Comparison of ENCODE assay signal across 22 cellular contexts in genomic region chr22:38289583-38290082, GRCh38. TPM values are rescaled to one million over a fixed set of nuclear protein-coding genes. Genes with fewer than 3 reads are reported as not detected.
DNase-seq lines count a peak whose midpoint lies in the region; ATAC-seq and TF ChIP-seq lines count a peak whose summit lies in the region.
"Had no signal": no experiment of that assay in that cellular context is flagged by ENCODE, and none has a peak within 500 bp of the region (broad histone marks: within the 10 kb centered on the region; RNA-seq: fewer than 3 reads in every experiment).

No MANE protein-coding gene starts in this region.

- H3K27me3 ChIP-seq in RWPE2 (ENCODE audit: insufficient read depth, poor library complexity, severe bottlenecking): no peaks in the 10 kb centered on the region
- H3K27me3 ChIP-seq in liver (ENCODE audit: control insufficient read depth in 4 of 4, insufficient read depth in 4 of 4, low read length in 3 of 4): no peaks in the 10 kb centered on the region
- no peaks in the 10 kb centered on the region for H3K27me3 ChIP-seq in subcutaneous abdominal adipose tissue (ENCODE audit: control insufficient read depth in 5 of 5, insufficient read depth in 4 of 5, low read length in 5 of 5)
- H3K27me3 ChIP-seq: BLaER1 had no signal

- ATAC-seq in RWPE2 (ENCODE audit: low read depth): 0 out of 3 replicates have a peak, but pooled peaks have one; percentile 6
- ATAC-seq: T-cell had no signal

- H3K4me3 ChIP-seq in RWPE2 (ENCODE audit: severe bottlenecking): no peak overlapping the region
- no peak overlapping the region for H3K4me3 ChIP-seq in liver (ENCODE audit: low read depth in 1 of 3, low read length in 3 of 3)
- no peak overlapping the region for H3K4me3 ChIP-seq in subcutaneous abdominal adipose tissue (ENCODE audit: low read depth in 1 of 5, low read length in 5 of 5)
- H3K4me3 ChIP-seq: BLaER1 had no signal

- peaks cover 59% of the 10 kb centered on the region for H3K36me3 ChIP-seq in RWPE2 (ENCODE audit: low read depth)
- peaks cover 0 to 5% (median 2%) of the 10 kb centered on the region in 4 donors for H3K36me3 ChIP-seq in liver (ENCODE audit: control insufficient read depth in 4 of 4, insufficient read depth in 3 of 4, low read depth in 1 of 4, low read length in 3 of 4)
- peaks cover 0 to 43% (median 34%) of the 10 kb centered on the region in 5 donors for H3K36me3 ChIP-seq in subcutaneous abdominal adipose tissue (ENCODE audit: control insufficient read depth in 5 of 5, insufficient read depth in 5 of 5, low read length in 5 of 5)

- H3K9ac ChIP-seq in liver (ENCODE audit: low read depth in 1 of 2, low read length in 2 of 2) (no peak overlapping the region), subcutaneous abdominal adipose tissue (ENCODE audit: low read length in 5 of 5) (peak overlapping the region in 3 of 5 donors; percentile 1 to 52 (median 34))
- H3K9ac ChIP-seq: BLaER1 had no signal

- 78% methylated on average over 12 of the region's 12 CpGs for WGBS in liver

- no peak for TF ChIP-seq RAD21 in liver (IDR thresholded peaks at IDR 0.05)

- peak overlapping the region; percentile 16 for H3K27ac ChIP-seq in RWPE2 (ENCODE audit: poor library complexity, severe bottlenecking)
- no peak overlapping the region for H3K27ac ChIP-seq in liver (ENCODE audit: low read depth in 1 of 2, low read length in 2 of 2)
- peak overlapping the region; percentile 79 for H3K27ac ChIP-seq in subcutaneous abdominal adipose tissue (ENCODE audit: low read depth, low read length)
- H3K27ac ChIP-seq: 22Rv1, BLaER1 had no signal

- H3K4me1 ChIP-seq in RWPE2 (ENCODE audit: insufficient read depth, poor library complexity, severe bottlenecking): no peaks in the 10 kb centered on the region
- no peaks in the 10 kb centered on the region for H3K4me1 ChIP-seq in liver (ENCODE audit: control insufficient read depth in 4 of 4, insufficient read depth in 4 of 4, low read length in 3 of 4)
- peaks cover 9 to 44% (median 37%) of the 10 kb centered on the region in 5 donors for H3K4me1 ChIP-seq in subcutaneous abdominal adipose tissue (ENCODE audit: control insufficient read depth in 5 of 5, insufficient read depth in 5 of 5, low read length in 5 of 5)

- DNase-seq in NCI-H2196 treated with DMSO at 0.1 percent for 48 hours (lab: John Stamatoyannopoulos, UW; ENCODE audit: unreplicated experiment): peak; percentile 10
- no peak for DNase-seq in NCI-H2196 (lab: John Stamatoyannopoulos, UW; ENCODE audit: unreplicated experiment)
- no peak for DNase-seq in RWPE2 (ENCODE audit: low spot score)
- DNase-seq in RKO (ENCODE audit: low spot score): no peak
- no peak for DNase-seq in activated CD4-positive, CD25-positive, alpha-beta regulatory T cell (lab: John Stamatoyannopoulos, UW)
- no peak for DNase-seq in mesenteric fat pad (ENCODE audit: low spot score)
- DNase-seq: activated gamma-delta T cell; aorta; DMS 273 treated with DMSO at 0.1 percent for 48 hours; erythroblast; H9; mesendoderm; NCI-H1930; NCI-H510A; occipital lobe; stimulated activated CD4-positive, alpha-beta T cell treated with anti-CD3 and anti-CD28 coated beads, Interleukin-4, amount 100 ng/mL, for 24 hours; stimulated activated CD8-positive, alpha-beta memory T cell treated with anti-CD3 and anti-CD28 coated beads, Interleukin-4, amount 100 ng/mL, for 48 hours; T-cell had no signal

- TF ChIP-seq CTCF in RWPE2 (IDR thresholded peaks at IDR 0.05; ENCODE audit: poor library complexity, severe bottlenecking): no peak
- TF ChIP-seq CTCF in liver (IDR thresholded peaks at IDR 0.05; ENCODE audit: low read depth, low read length, missing input control): no peak

- H3K9me3 ChIP-seq in RWPE2 (ENCODE audit: severe bottlenecking) (no peaks in the 10 kb centered on the region), liver (ENCODE audit: control insufficient read depth in 4 of 4, low read length in 3 of 4) (no peaks in the 10 kb centered on the region), subcutaneous abdominal adipose tissue (ENCODE audit: control insufficient read depth in 5 of 5, low read length in 5 of 5) (no peaks in the 10 kb centered on the region)
- H3K9me3 ChIP-seq: BLaER1 had no signal

TF ChIP-seq in liver, 16 proteins besides CTCF, POLR2A, EP300 and RAD21:
- TF ChIP-seq RXRA (IDR thresholded peaks at IDR 0.05) (no peak), MAX (IDR thresholded peaks at IDR 0.05) (no peak), HNF4A (conservative IDR thresholded peaks at IDR 0.05) (peak in 1 of 2 donors; percentile 27), YY1 (IDR thresholded peaks at IDR 0.05) (no peak), FOXA1 (IDR thresholded peaks at IDR 0.05) (no peak), GABPA (IDR thresholded peaks at IDR 0.05 in 1 of 2, conservative IDR thresholded peaks at IDR 0.05 in 1 of 2) (no peak), NR2F2 (IDR thresholded peaks at IDR 0.05) (peak; percentile 61), EGR1 (IDR thresholded peaks at IDR 0.05; ENCODE audit: low read depth in 2 of 2) (no peak), TAF1 (conservative IDR thresholded peaks at IDR 0.05) (no peak), SP1 (IDR thresholded peaks at IDR 0.05) (no peak), HNF4G (IDR thresholded peaks at IDR 0.05) (no peak)
- TF ChIP-seq, protein P1, sequence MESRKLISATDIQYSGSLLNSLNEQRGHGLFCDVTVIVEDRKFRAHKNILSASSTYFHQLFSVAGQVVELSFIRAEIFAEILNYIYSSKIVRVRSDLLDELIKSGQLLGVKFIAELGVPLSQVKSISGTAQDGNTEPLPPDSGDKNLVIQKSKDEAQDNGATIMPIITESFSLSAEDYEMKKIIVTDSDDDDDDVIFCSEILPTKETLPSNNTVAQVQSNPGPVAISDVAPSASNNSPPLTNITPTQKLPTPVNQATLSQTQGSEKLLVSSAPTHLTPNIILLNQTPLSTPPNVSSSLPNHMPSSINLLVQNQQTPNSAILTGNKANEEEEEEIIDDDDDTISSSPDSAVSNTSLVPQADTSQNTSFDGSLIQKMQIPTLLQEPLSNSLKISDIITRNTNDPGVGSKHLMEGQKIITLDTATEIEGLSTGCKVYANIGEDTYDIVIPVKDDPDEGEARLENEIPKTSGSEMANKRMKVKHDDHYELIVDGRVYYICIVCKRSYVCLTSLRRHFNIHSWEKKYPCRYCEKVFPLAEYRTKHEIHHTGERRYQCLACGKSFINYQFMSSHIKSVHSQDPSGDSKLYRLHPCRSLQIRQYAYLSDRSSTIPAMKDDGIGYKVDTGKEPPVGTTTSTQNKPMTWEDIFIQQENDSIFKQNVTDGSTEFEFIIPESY (IDR thresholded peaks at IDR 0.05): no peak
- TF ChIP-seq, protein P2, sequence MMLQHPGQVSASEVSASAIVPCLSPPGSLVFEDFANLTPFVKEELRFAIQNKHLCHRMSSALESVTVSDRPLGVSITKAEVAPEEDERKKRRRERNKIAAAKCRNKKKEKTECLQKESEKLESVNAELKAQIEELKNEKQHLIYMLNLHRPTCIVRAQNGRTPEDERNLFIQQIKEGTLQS (IDR thresholded peaks at IDR 0.05): no peak
- TF ChIP-seq, protein P3, sequence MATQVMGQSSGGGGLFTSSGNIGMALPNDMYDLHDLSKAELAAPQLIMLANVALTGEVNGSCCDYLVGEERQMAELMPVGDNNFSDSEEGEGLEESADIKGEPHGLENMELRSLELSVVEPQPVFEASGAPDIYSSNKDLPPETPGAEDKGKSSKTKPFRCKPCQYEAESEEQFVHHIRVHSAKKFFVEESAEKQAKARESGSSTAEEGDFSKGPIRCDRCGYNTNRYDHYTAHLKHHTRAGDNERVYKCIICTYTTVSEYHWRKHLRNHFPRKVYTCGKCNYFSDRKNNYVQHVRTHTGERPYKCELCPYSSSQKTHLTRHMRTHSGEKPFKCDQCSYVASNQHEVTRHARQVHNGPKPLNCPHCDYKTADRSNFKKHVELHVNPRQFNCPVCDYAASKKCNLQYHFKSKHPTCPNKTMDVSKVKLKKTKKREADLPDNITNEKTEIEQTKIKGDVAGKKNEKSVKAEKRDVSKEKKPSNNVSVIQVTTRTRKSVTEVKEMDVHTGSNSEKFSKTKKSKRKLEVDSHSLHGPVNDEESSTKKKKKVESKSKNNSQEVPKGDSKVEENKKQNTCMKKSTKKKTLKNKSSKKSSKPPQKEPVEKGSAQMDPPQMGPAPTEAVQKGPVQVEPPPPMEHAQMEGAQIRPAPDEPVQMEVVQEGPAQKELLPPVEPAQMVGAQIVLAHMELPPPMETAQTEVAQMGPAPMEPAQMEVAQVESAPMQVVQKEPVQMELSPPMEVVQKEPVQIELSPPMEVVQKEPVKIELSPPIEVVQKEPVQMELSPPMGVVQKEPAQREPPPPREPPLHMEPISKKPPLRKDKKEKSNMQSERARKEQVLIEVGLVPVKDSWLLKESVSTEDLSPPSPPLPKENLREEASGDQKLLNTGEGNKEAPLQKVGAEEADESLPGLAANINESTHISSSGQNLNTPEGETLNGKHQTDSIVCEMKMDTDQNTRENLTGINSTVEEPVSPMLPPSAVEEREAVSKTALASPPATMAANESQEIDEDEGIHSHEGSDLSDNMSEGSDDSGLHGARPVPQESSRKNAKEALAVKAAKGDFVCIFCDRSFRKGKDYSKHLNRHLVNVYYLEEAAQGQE (IDR thresholded peaks at IDR 0.05): no peak

RNA-seq across cellular contexts. Expression of gene TMEM184B, which starts 16.8 kb away (rescaled TPM):
- total RNA-seq in liver (10 to 100 TPM in 1 of 2 donors, 1 to 10 TPM in 1; 9.1 to 12.6 TPM), mesenteric fat pad (84.4 TPM)
- 10 to 100 TPM in 1 of 2 donors, 1 to 10 TPM in 1; 7.5 to 10.8 TPM for polyA plus RNA-seq in liver

RNA-seq across cellular contexts. Expression of gene CSNK1E, which starts 27.6 kb away (rescaled TPM):
- total RNA-seq in liver (10 to 100 TPM; 11.4 to 27.4 TPM), mesenteric fat pad (138 TPM)
- 10 to 100 TPM in 1 of 2 donors, 1 to 10 TPM in 1; 8.4 to 16.0 TPM for polyA plus RNA-seq in liver

Comparison
In these comparisons a context has a peak if more than half of its experiments do, and no peak if none do; other contexts are left out.
1. H3K27ac ChIP-seq: peak in RWPE2 (single experiment) and subcutaneous abdominal adipose tissue (single experiment); none in liver (0 of 2).
2. H3K9ac ChIP-seq: peak in subcutaneous abdominal adipose tissue (3 of 5); none in liver (0 of 2).